In the genomic region with DNA sequence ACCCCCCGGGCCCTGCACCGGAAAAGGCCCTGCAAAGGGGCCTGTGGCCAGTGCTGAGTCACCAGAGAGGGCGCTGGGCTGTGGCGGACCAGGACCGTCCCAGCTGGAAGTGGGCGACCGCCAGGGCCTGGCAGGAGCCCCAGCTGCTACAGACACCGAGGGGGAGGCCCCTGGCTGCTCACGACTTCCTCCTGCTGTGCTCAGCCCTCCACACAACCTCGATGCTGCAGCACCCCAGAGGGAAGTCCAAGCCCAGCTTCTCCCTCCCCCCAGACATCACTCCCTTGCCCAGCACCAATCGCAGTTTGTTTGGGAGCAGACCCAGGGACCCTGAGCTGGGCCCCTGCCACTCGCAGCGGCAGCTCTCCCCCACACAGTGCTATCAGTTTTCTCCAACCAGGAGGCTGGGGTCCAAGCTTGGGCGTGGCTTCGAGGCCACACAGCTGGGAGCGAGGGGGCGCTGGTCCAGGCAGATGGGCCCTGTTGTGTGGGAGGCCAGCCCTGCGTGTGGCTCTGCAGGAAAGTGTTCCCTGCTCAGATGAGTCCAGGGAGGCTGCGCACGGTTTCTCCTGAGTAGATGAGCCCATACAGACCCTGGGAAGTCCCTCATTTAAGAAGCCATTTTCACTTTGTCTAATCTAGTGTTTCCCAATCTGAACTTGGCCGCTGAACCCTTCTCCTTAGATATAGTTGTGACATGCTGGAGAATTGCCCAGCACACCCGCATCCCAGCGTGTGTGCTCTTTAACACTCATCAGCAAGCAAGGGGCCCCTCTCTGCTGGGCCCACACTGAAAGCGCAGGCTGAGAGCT, we compare ENCODE assay signal across 8 cellular contexts. TPM values are rescaled to one million over a fixed set of nuclear protein-coding genes. Genes with fewer than 3 reads are reported as not detected.
DNase-seq lines count a peak whose midpoint lies in the region; ATAC-seq and TF ChIP-seq lines count a peak whose summit lies in the region.

No MANE protein-coding gene starts in this region.

- H3K36me3 ChIP-seq in SK-N-SH (replicated peaks in 1 of 2; ENCODE audit: control insufficient read depth in 1 of 2, insufficient read depth in 2 of 2, low read length in 1 of 2) (peaks cover 0 to 17% of the 10 kb centered on the region in 2 experiments), skeletal muscle tissue (ENCODE audit: control insufficient read depth in 3 of 3, insufficient read depth in 3 of 3, low read length in 3 of 3) (peaks cover 13 to 25% (median 17%) of the 10 kb centered on the region in 3 donors)

- no peaks in the 10 kb centered on the region for H3K27me3 ChIP-seq in SK-N-SH (ENCODE audit: insufficient read depth)
- H3K27me3 ChIP-seq in skeletal muscle tissue (ENCODE audit: control insufficient read depth in 3 of 3, insufficient read depth in 3 of 3, low read length in 3 of 3) = peaks cover 0 to 13% (median 9%) of the 10 kb centered on the region in 3 donors

- no peaks in the 10 kb centered on the region for H4K20me1 ChIP-seq in SK-N-SH (ENCODE audit: insufficient read depth)

- H3K4me1 ChIP-seq in SK-N-SH (ENCODE audit: control insufficient read depth in 1 of 2, insufficient read depth in 2 of 2, low read depth in 1 of 2, low read length in 1 of 2) (peaks cover 23 to 51% of the 10 kb centered on the region in 2 experiments), skeletal muscle tissue (ENCODE audit: control insufficient read depth in 3 of 3, insufficient read depth in 3 of 3, low read length in 3 of 3) (peaks cover 19 to 50% (median 40%) of the 10 kb centered on the region in 3 donors)

- H3K9ac ChIP-seq in SK-N-SH = peak overlapping the region; percentile 44; the same call in 1 of the 2 replicates
- H3K9ac ChIP-seq in skeletal muscle tissue (ENCODE audit: low read depth in 1 of 3, low read length in 3 of 3) = peak overlapping the region; percentile 11 to 64 (median 57)

- no peaks in the 10 kb centered on the region for H3K79me2 ChIP-seq in SK-N-SH (ENCODE audit: insufficient read depth)

- ATAC-seq in GM19397 (IDR thresholded peaks at IDR 0.05; ENCODE audit: unreplicated experiment) (peak; percentile 52), HG03442 (IDR thresholded peaks at IDR 0.05; ENCODE audit: unreplicated experiment) (peak; percentile 55)

- POLR2A ChIA-PET in SK-N-SH (lab: Yijun Ruan, JAX) = interaction anchor here (0.6 to 2.8 kb wide), 10 partner anchors 8 to 47 kb away, joined by 3 to 16 read pairs (median 5); a partner anchor contains a TSS

- H3K27ac ChIP-seq in SK-N-SH (ENCODE audit: low read depth in 2 of 2, low read length in 1 of 2) (peak overlapping the region; percentile 69 to 98), skeletal muscle tissue (ENCODE audit: low read depth, low read length) (peak overlapping the region; percentile 75)

- TF ChIP-seq RAD21 in SK-N-SH (IDR thresholded peaks at IDR 0.05; ENCODE audit: low read length) = no peak; the same call in 1 of the 2 replicates

- CTCF ChIA-PET in SK-N-SH (lab: Yijun Ruan, JAX) = interaction anchor here (0.9 to 34.3 kb wide), 18 partner anchors 9 to 374 kb away, joined by 3 to 898 read pairs (median 6); a partner anchor contains a TSS

- DNase-seq in CMK (ENCODE audit: low read depth) = peak; percentile 98
- DNase-seq in SK-N-SH = peak; percentile 91
- DNase-seq in brain pericyte (ENCODE audit: low read depth, low spot score) = peak; percentile 97
- peak; percentile 73 for DNase-seq in iris pigment epithelial cell (ENCODE audit: low read depth)
- DNase-seq in D341Med (ENCODE audit: low spot score) = no peak

- H3K4me3 ChIP-seq in SK-N-SH (ENCODE audit: low read depth in 2 of 2, low read length in 1 of 2) (peak overlapping the region; percentile 2 to 7; a peak in 2 of 4 replicates), skeletal muscle tissue (ENCODE audit: low read length in 3 of 3) (peak overlapping the region; percentile 45 to 57 (median 51))

- H3F3A ChIP-seq in SK-N-SH (replicated peaks; ENCODE audit: insufficient read depth) = peaks cover 14% of the 10 kb centered on the region

- peak overlapping the region; percentile 71 for H3K4me2 ChIP-seq in SK-N-SH

- H2AFZ ChIP-seq in SK-N-SH (ENCODE audit: low read depth) = peak overlapping the region; percentile 45

- TF ChIP-seq CTCF in SK-N-SH (IDR thresholded peaks at IDR 0.05) = peak; percentile 41

- no peaks in the 10 kb centered on the region for H3K9me2 ChIP-seq in SK-N-SH

- no peaks in the 10 kb centered on the region for H3K9me3 ChIP-seq in SK-N-SH
- no peaks in the 10 kb centered on the region for H3K9me3 ChIP-seq in skeletal muscle tissue (ENCODE audit: control insufficient read depth in 3 of 3, low read length in 3 of 3)

- peak in 1 of 2 experiments; percentile 25; a peak in 1 of 4 replicates for TF ChIP-seq EP300 in SK-N-SH (IDR thresholded peaks at IDR 0.05; ENCODE audit: borderline replicate concordance in 1 of 2, low read depth in 1 of 2, low read length in 1 of 2)

- WGBS in SK-N-SH (ENCODE audit: low lambda C conversion rate) = 29% methylated on average over 11 of the region's 24 CpGs

TF ChIP-seq in SK-N-SH, 30 proteins besides CTCF, POLR2A, EP300 and RAD21:
- TF ChIP-seq ELF1 (IDR thresholded peaks at IDR 0.05) (0 out of 2 replicates have a peak, but pooled peaks have one; percentile 25), MXI1 (IDR thresholded peaks at IDR 0.05; ENCODE audit: low read depth, low read length) (peak; percentile 46), YY1 (IDR thresholded peaks at IDR 0.05; ENCODE audit: low read depth) (no peak), NFIC (IDR thresholded peaks at IDR 0.05; ENCODE audit: borderline replicate concordance) (0 out of 2 replicates have a peak, but pooled peaks have one; percentile 33), NRF1 (IDR thresholded peaks at IDR 0.05; ENCODE audit: low read depth, low read length) (peak; percentile 55; the same call in 1 of the 2 replicates), GATA2 (CRISPR knock-in tag; IDR thresholded peaks at IDR 0.05) (no peak), SIN3A (IDR thresholded peaks at IDR 0.05; ENCODE audit: borderline replicate concordance, low read depth, low read length) (no peak), TCF12 (IDR thresholded peaks at IDR 0.05) (peak; percentile 50; the same call in 1 of the 2 replicates), FOSL2 (IDR thresholded peaks at IDR 0.05; ENCODE audit: borderline replicate concordance, low read depth) (peak; percentile 45; the same call in 1 of the 2 replicates), TEAD4 (IDR thresholded peaks at IDR 0.05; ENCODE audit: borderline replicate concordance, insufficient read depth) (no peak), RCOR1 (IDR thresholded peaks at IDR 0.05; ENCODE audit: low read length) (0 out of 2 replicates have a peak, but pooled peaks have one; percentile 6), GABPA (IDR thresholded peaks at IDR 0.05; ENCODE audit: low read depth) (peak; percentile 43; the same call in 1 of the 2 replicates), CHD2 (IDR thresholded peaks at IDR 0.05; ENCODE audit: low read length, partially characterized antibody) (peak; percentile 21)
- TF ChIP-seq, protein P1, sequence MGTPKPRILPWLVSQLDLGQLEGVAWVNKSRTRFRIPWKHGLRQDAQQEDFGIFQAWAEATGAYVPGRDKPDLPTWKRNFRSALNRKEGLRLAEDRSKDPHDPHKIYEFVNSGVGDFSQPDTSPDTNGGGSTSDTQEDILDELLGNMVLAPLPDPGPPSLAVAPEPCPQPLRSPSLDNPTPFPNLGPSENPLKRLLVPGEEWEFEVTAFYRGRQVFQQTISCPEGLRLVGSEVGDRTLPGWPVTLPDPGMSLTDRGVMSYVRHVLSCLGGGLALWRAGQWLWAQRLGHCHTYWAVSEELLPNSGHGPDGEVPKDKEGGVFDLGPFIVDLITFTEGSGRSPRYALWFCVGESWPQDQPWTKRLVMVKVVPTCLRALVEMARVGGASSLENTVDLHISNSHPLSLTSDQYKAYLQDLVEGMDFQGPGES (IDR thresholded peaks at IDR 0.05; ENCODE audit: low read depth, low read length) = no peak

RNA-seq across cellular contexts. Expression of a gene that starts 5.6 kb away (rescaled TPM):
- 8.6 and 8.9 TPM in 2 replicates for polyA plus RNA-seq in SK-N-SH (2012; rRNA removed)
- 5.9 and 10.2 TPM in 2 replicates for polyA plus RNA-seq in SK-N-SH (2012; cell fraction: cytosol; rRNA removed)
- polyA plus RNA-seq in SK-N-SH (2012; cell fraction: nucleus; rRNA removed) = 28.2 and 29.7 TPM in 2 replicates
- total RNA-seq in skeletal muscle tissue = 9.9 TPM

RNA-seq across cellular contexts. Expression of a gene that starts 24.6 kb away (rescaled TPM):
- polyA plus RNA-seq in SK-N-SH (2012; rRNA removed) = 22.5 and 24.5 TPM in 2 replicates
- 13.3 and 20.5 TPM in 2 replicates for polyA plus RNA-seq in SK-N-SH (2012; cell fraction: cytosol; rRNA removed)
- 7.5 and 7.9 TPM in 2 replicates for polyA plus RNA-seq in SK-N-SH (2012; cell fraction: nucleus; rRNA removed)
- total RNA-seq in skeletal muscle tissue = 8.9 TPM

RNA-seq across cellular contexts. Expression of a gene that starts 25.3 kb away (rescaled TPM):
- 81.1 and 99.4 TPM in 2 replicates for polyA plus RNA-seq in SK-N-SH (2012; rRNA removed)
- 26.3 and 38.0 TPM in 2 replicates for polyA plus RNA-seq in SK-N-SH (2012; cell fraction: cytosol; rRNA removed)
- 424 and 495 TPM in 2 replicates for polyA plus RNA-seq in SK-N-SH (2012; cell fraction: nucleus; rRNA removed)
- 15.7 TPM for total RNA-seq in skeletal muscle tissue

RNA-seq across cellular contexts. Expression of a gene that starts 41.5 kb away (rescaled TPM):
- polyA plus RNA-seq in SK-N-SH (2012; rRNA removed) = 9,680 and 12,045 TPM in 2 replicates
- polyA plus RNA-seq in SK-N-SH (2012; cell fraction: cytosol; rRNA removed) = 4,725 and 6,471 TPM in 2 replicates
- 4,064 and 4,989 TPM in 2 replicates for polyA plus RNA-seq in SK-N-SH (2012; cell fraction: nucleus; rRNA removed)
- 3,417 TPM for total RNA-seq in skeletal muscle tissue

RNA-seq across cellular contexts. Expression of a gene that starts 52.2 kb away (rescaled TPM):
- polyA plus RNA-seq in SK-N-SH (2012; rRNA removed) = 48.2 and 52.2 TPM in 2 replicates
- polyA plus RNA-seq in SK-N-SH (2012; cell fraction: cytosol; rRNA removed) = 40.0 and 45.5 TPM in 2 replicates
- polyA plus RNA-seq in SK-N-SH (2012; cell fraction: nucleus; rRNA removed) = 141 and 151 TPM in 2 replicates
- total RNA-seq in skeletal muscle tissue = 7.8 TPM
